Comparison of ENCODE assay signal across 11 cellular contexts in genomic region chr5:111143910-111144309, GRCh38.
DNase-seq lines count a peak whose midpoint lies in the region; ATAC-seq lines count a peak whose summit lies in the region.
"Had no signal": no experiment of that assay in that cellular context is flagged by ENCODE, and none has a peak within 500 bp of the region (broad histone marks: within the 10 kb centered on the region; RNA-seq: fewer than 3 reads in every experiment).

No MANE protein-coding gene starts in this region.

- no peaks in the 10 kb centered on the region for H3K4me1 Mint-ChIP-seq in effector memory CD8-positive, alpha-beta T cell (ENCODE audit: low read depth in 2 of 2)

- DNase-seq in AG08396 (ENCODE audit: low spot score) (peak; percentile 47), HPDE6-E6E7 (ENCODE audit: extremely low spot score) (peak; percentile 41), fibroblast of the conjunctiva (ENCODE audit: low read depth) (peak; percentile 94), NCI-H1694 (lab: John Stamatoyannopoulos, UW) (no peak), activated gamma-delta T cell treated with Interleukin-2 at 50 U/mL for 16 hours (no peak), LoVo (ENCODE audit: low spot score) (no peak)
- DNase-seq in effector memory CD8-positive, alpha-beta T cell: no peak
- DNase-seq: central memory CD4-positive, alpha-beta T cell; DMS153; PC-9 had no signal

- no peaks in the 10 kb centered on the region for H3K27me3 Mint-ChIP-seq in effector memory CD8-positive, alpha-beta T cell

- H3K4me3 Mint-ChIP-seq in effector memory CD8-positive, alpha-beta T cell: no peak overlapping the region

- peak; percentile 32 for ATAC-seq in GM21447 (IDR thresholded peaks at IDR 0.05; ENCODE audit: unreplicated experiment)
- no peak for ATAC-seq in effector memory CD8-positive, alpha-beta T cell (replicated peaks)

- H3K9me3 Mint-ChIP-seq in effector memory CD8-positive, alpha-beta T cell: no peaks in the 10 kb centered on the region

- H3K36me3 Mint-ChIP-seq in effector memory CD8-positive, alpha-beta T cell (ENCODE audit: insufficient read depth): no peaks in the 10 kb centered on the region

- H3K27ac Mint-ChIP-seq in effector memory CD8-positive, alpha-beta T cell: no peak overlapping the region

Comparison
In these comparisons a context has a peak if more than half of its experiments do, and no peak if none do; other contexts are left out.
1. DNase-seq: peak in AG08396 (single experiment), HPDE6-E6E7 (single experiment) and fibroblast of the conjunctiva (single experiment); none in effector memory CD8-positive, alpha-beta T cell (0 of 3), NCI-H1694 (single experiment), activated gamma-delta T cell treated with Interleukin-2 at 50 U/mL for 16 hours (single experiment) and LoVo (single experiment).